In the genomic region with DNA sequence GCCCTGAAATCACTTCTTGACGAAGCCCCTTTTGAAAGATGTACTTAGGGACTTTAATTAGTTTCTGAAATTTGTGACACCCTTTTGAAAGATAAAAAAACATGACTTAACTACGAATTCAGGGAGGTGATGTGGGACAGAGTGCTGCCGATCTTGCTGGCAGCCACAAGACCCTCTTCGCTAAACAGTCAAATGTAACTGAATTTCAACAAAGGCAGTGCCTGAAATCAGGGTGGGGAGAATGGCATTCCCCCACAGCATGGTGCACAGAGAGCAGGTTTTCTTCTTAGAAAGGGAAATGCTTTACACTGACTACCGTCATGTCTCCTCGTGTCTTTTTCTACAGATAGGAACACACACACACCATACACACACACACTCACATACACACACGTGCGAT, we compare ENCODE assay signal across 1 cellular context.
TF ChIP-seq lines count a peak whose summit lies in the region.

No MANE protein-coding gene starts in this region.

TF ChIP-seq in WTC11, 78 proteins besides CTCF, POLR2A, EP300 and RAD21 (continued from another document):
- TF ChIP-seq ZNF512 (CRISPR knock-in tag; IDR thresholded peaks at IDR 0.05; ENCODE audit: borderline replicate concordance): no peak
- no peak for TF ChIP-seq JUN (CRISPR knock-in tag; IDR thresholded peaks at IDR 0.05)
- no peak for TF ChIP-seq SMAD3 (CRISPR knock-in tag; IDR thresholded peaks at IDR 0.05; ENCODE audit: borderline replicate concordance)
- TF ChIP-seq IRF2 (CRISPR knock-in tag; IDR thresholded peaks at IDR 0.05; ENCODE audit: borderline replicate concordance, low read depth): no peak
